ENCODE assay signal across 11 cellular contexts in genomic region chr12:121036810-121037326, GRCh38. TPM values are rescaled to one million over a fixed set of nuclear protein-coding genes. Genes with fewer than 3 reads are reported as not detected.
DNase-seq lines count a peak whose midpoint lies in the region; ATAC-seq and TF ChIP-seq lines count a peak whose summit lies in the region.
"Had no signal": no experiment of that assay in that cellular context is flagged by ENCODE, and none has a peak within 500 bp of the region (broad histone marks: within the 10 kb centered on the region; RNA-seq: fewer than 3 reads in every experiment).

No MANE protein-coding gene starts in this region.

- no peaks in the 10 kb centered on the region for H3K36me3 ChIP-seq in aorta (ENCODE audit: control insufficient read depth in 1 of 2, insufficient read depth in 2 of 2, low read length in 1 of 2)
- H3K36me3 ChIP-seq: heart left ventricle had no signal

- intact Hi-C loops in aorta (cut with DNase I): no loop called here

- peak; percentile 49 for DNase-seq in NK-92 treated with Interleukin-12 subunit alpha and Interleukin-12 subunit beta, amount 100 ng/mL, for 24 hours (lab: John Stamatoyannopoulos, UW)
- DNase-seq in NK-92 (lab: John Stamatoyannopoulos, UW; ENCODE audit: unreplicated experiment): no peak
- peak; percentile 66 for DNase-seq in activated CD4-positive, alpha-beta T cell treated with anti-CD3 and anti-CD28 coated beads for 48 hours
- DNase-seq in choroid plexus epithelial cell (ENCODE audit: low read depth): peak; percentile 68
- DNase-seq in stimulated activated CD4-positive, alpha-beta T cell treated with anti-CD3 and anti-CD28 coated beads, Interleukin-4, amount 100 ng/mL, for 1 hour: peak; percentile 27
- no peak for DNase-seq in NCI-H446 (lab: John Stamatoyannopoulos, UW)
- no peak for DNase-seq in NCI-H187 (lab: John Stamatoyannopoulos, UW)
- DNase-seq in aorta: no peak
- DNase-seq: heart left ventricle had no signal

- H3K9me3 ChIP-seq in aorta (ENCODE audit: control insufficient read depth, low read length): no peaks in the 10 kb centered on the region
- H3K9me3 ChIP-seq: heart left ventricle had no signal

- H3K27ac ChIP-seq in aorta (ENCODE audit: low read depth in 1 of 2, low read length in 2 of 2): no peak overlapping the region
- H3K27ac ChIP-seq: 22Rv1 had no signal

- no peaks in the 10 kb centered on the region for H3K4me1 ChIP-seq in aorta (ENCODE audit: control insufficient read depth in 1 of 2, insufficient read depth in 2 of 2, low read length in 2 of 2)

- ATAC-seq in aorta (ENCODE audit: low FRiP score): no peak
- ATAC-seq: heart left ventricle had no signal

- H3K27me3 ChIP-seq in aorta (ENCODE audit: control insufficient read depth in 1 of 2, insufficient read depth in 2 of 2, low read length in 1 of 2): no peaks in the 10 kb centered on the region

- H3K4me3 ChIP-seq in choroid plexus epithelial cell (ENCODE audit: low read depth, low read length) (no peak overlapping the region), aorta (ENCODE audit: low read length in 2 of 2) (no peak overlapping the region)

- TF ChIP-seq CTCF in choroid plexus epithelial cell (conservative IDR thresholded peaks at IDR 0.05; ENCODE audit: low read depth, low read length): no peak

- WGBS in aorta, 2 donors: 86% methylated on average over 6 of the region's 6 CpGs

RNA-seq across cellular contexts. Expression of gene OASL, which starts 2.2 kb away (rescaled TPM):
- total RNA-seq in aorta: 1 to 10 TPM in 1 of 2 donors, under 1 TPM in 1; 0.96 to 1.7 TPM
- 1 to 10 TPM in 1 of 2 donors, under 1 TPM in 1; 0.49 to 3.1 TPM for polyA plus RNA-seq in aorta

RNA-seq across cellular contexts. Expression of gene C12orf43, which starts 20.6 kb away (rescaled TPM):
- total RNA-seq in aorta: 10 to 100 TPM; 11.6 to 15.7 TPM
- 10 to 100 TPM; 11.3 to 15.4 TPM for polyA plus RNA-seq in aorta

RNA-seq across cellular contexts. Expression of gene HNF1A, which starts 58.5 kb away (rescaled TPM):
- total RNA-seq in aorta: not detected
- polyA plus RNA-seq in aorta: 1 to 10 TPM in 1 of 2 donors, under 1 TPM in 1; 0.18 to 5.4 TPM
- total RNA-seq: heart left ventricle, pulmonary artery endothelial cell had no signal

Comparison
In these comparisons a context has a peak if more than half of its experiments do, and no peak if none do; other contexts are left out.
1. DNase-seq: peak in NK-92 treated with Interleukin-12 subunit alpha and Interleukin-12 subunit beta, amount 100 ng/mL, for 24 hours (single experiment), activated CD4-positive, alpha-beta T cell treated with anti-CD3 and anti-CD28 coated beads for 48 hours (single experiment), choroid plexus epithelial cell (single experiment) and stimulated activated CD4-positive, alpha-beta T cell treated with anti-CD3 and anti-CD28 coated beads, Interleukin-4, amount 100 ng/mL, for 1 hour (single experiment); none in NK-92 (single experiment), NCI-H446 (0 of 2), NCI-H187 (0 of 2) and aorta (0 of 2).